Comparison of ENCODE assay signal across 26 cellular contexts in the genomic region with DNA sequence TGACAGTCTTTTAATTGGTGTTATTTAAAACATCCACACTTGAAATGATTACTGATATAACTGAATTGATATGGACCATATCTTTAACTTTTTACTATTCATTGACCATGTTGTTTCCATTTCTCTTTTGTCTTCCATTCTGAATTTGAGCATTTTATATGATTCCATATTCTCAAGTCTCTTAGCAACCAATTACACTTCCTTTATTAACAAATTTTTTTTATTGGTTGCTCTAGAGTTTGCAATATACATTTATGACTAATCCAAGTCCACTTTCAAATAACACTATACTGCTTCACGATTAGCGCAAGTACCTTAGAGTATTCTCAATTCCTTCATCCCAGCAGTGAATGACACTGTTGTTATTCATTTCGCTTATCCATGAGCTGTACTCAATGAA.
"Had no signal": no experiment of that assay in that cellular context is flagged by ENCODE, and none has a peak within 500 bp of the region (broad histone marks: within the 10 kb centered on the region; RNA-seq: fewer than 3 reads in every experiment).

No MANE protein-coding gene starts in this region.

- H3K27me3 Mint-ChIP-seq: naive B cell; stimulated activated naive B cell treated with anti-CD40 and anti-IgM and Interleukin-4, amounts not matched to agents 10 μg/mL and 1 μg/mL and 100 μg/mL, for 72 hours had no signal

- H3K4me1 Mint-ChIP-seq: mesothelial cell of epicardium, nephron, neural crest cell had no signal

- ATAC-seq: pancreas; right cardiac atrium; sciatic nerve; stimulated activated naive B cell treated with anti-CD40 and anti-IgM and Interleukin-4, amounts not matched to agents 10 μg/mL and 1 μg/mL and 100 μg/mL, for 72 hours; stimulated activated naive CD8-positive, alpha-beta T cell treated with anti-CD3 and anti-CD28 coated beads, Interleukin-15, Interleukin-2, amounts not matched to agents 100 U/mL and 50 U/mL, for 24 hours had no signal

- H3K27ac Mint-ChIP-seq: immature natural killer cell; mesothelial cell of epicardium; nephron; stimulated activated naive B cell treated with anti-CD40 and anti-IgM and Interleukin-4, amounts not matched to agents 10 μg/mL and 1 μg/mL and 100 μg/mL, for 72 hours had no signal

- FAIRE-seq: pancreas had no signal

- H3K4me3 Mint-ChIP-seq: immature natural killer cell; mesothelial cell of epicardium; naive B cell; nephron; neural crest cell; stimulated activated naive B cell treated with anti-CD40 and anti-IgM and Interleukin-4, amounts not matched to agents 10 μg/mL and 1 μg/mL and 100 μg/mL, for 72 hours had no signal

- DNase-seq: hippocampal formation; immature natural killer cell; islet precursor cell; left ventricle myocardium inferior; mesendoderm; naive B cell; nucleus accumbens; pancreas; posterior cingulate gyrus; retina; right cardiac atrium; stimulated activated CD4-positive, alpha-beta T cell treated with anti-CD3 and anti-CD28 coated beads, Interleukin-12 subunit alpha, Interleukin-12 subunit beta, amount 100 ng/mL, for 4 hours; stimulated activated CD4-positive, alpha-beta T cell treated with anti-CD3 and anti-CD28 coated beads, Interleukin-15, amount 100 ng/mL, for 24 hours; stimulated activated CD4-positive, alpha-beta T cell treated with anti-CD3 and anti-CD28 coated beads, Interleukin-2, amount 100 ng/mL, for 24 hours; stimulated activated CD4-positive, alpha-beta T cell treated with anti-CD3 and anti-CD28 coated beads, Interleukin-4, amount 100 ng/mL, for 1 hour; stimulated activated naive B cell treated with anti-CD40 and anti-IgM and Interleukin-4, amounts not matched to agents 10 μg/mL and 1 μg/mL and 100 μg/mL, for 72 hours; stimulated activated naive CD8-positive, alpha-beta T cell treated with anti-CD3 and anti-CD28 coated beads, Interleukin-15, Interleukin-2, amounts not matched to agents 100 U/mL and 50 U/mL, for 24 hours; stomach; testis; thyroid gland; transverse colon; upper lobe of left lung had no signal
